Comparison of ENCODE assay signal across 27 cellular contexts in the genomic region with DNA sequence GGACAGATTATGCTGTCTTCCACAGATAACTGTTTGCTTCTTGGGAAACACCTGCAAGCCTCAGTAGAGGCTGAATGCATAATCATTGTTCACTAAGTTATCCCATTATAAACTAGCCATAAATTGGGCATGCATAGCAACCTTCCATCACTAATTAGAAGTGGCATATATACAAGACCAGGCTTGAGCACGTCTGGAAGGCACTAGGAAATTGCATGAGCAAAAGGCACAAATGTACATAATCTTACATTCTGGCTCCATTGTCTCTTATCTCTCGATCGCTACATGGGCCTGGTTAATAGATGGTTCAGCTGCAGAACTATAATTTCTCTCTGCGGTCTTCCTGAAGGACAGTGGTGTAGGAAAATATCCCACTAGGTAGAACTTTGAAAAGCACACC.
"Had no signal": no experiment of that assay in that cellular context is flagged by ENCODE, and none has a peak within 500 bp of the region (broad histone marks: within the 10 kb centered on the region; RNA-seq: fewer than 3 reads in every experiment).

No MANE protein-coding gene starts in this region.

- H3K4me1 Mint-ChIP-seq: activated naive CD8-positive, alpha-beta T cell treated with anti-CD3 and anti-CD28 coated beads, Interleukin-2, amount 50 U/mL, for 24 hours; T-helper 17 cell; WTC11 had no signal

- H3K27me3 Mint-ChIP-seq: activated naive CD8-positive, alpha-beta T cell treated with anti-CD3 and anti-CD28 coated beads, Interleukin-2, amount 50 U/mL, for 24 hours; T-helper 17 cell had no signal

- H3K9me3 Mint-ChIP-seq: activated naive CD8-positive, alpha-beta T cell treated with anti-CD3 and anti-CD28 coated beads, Interleukin-2, amount 50 U/mL, for 24 hours had no signal

- ATAC-seq: activated naive CD4-positive, alpha-beta T cell treated with anti-CD3 and anti-CD28 coated beads, Interleukin-2, amount 50 U/mL, for 72 hours; activated naive CD8-positive, alpha-beta T cell treated with anti-CD3 and anti-CD28 coated beads, Interleukin-2, amount 50 U/mL, for 24 hours; activated T-cell treated with anti-CD3 and anti-CD28 coated beads, Interleukin-2, amount 50 U/mL, for 4 hours; body of pancreas; Panc1; T-helper 17 cell; WTC11 had no signal

- DNase-seq: activated CD4-positive, alpha-beta T cell treated with anti-CD3 and anti-CD28 coated beads for 48 hours; activated CD4-positive, alpha-beta T cell treated with anti-CD3 and anti-CD28 coated beads, Interleukin-2, amount 50 U/mL, for 4 hours; activated CD4-positive, CD25-positive, alpha-beta regulatory T cell treated with anti-CD3 and anti-CD28 coated beads, Interleukin-2, amount 50 U/mL, for 72 hours; activated CD8-positive, alpha-beta memory T cell treated with anti-CD3 and anti-CD28 coated beads for 24 hours; activated effector memory CD4-positive, alpha-beta T cell treated with anti-CD3 and anti-CD28 coated beads, Interleukin-2, amount 50 U/mL, for 16 hours; activated naive CD4-positive, alpha-beta T cell treated with Interleukin-2 at 50 U/mL for 16 hours; activated naive CD8-positive, alpha-beta T cell treated with anti-CD3 and anti-CD28 coated beads, Interleukin-2, amount 50 U/mL, for 24 hours; activated T-cell treated with anti-CD3 and anti-CD28 coated beads, Interleukin-2, amount 50 U/mL, for 4 hours; amniotic stem cell; body of pancreas; central memory CD4-positive, alpha-beta T cell; KG1; NCI-H1048; NCI-H1436 treated with DMSO at 0.1 percent for 48 hours; NCI-H2029; NCI-H2107; NCI-H510A treated with DMSO at 0.1 percent for 48 hours; NCI-H82; NK-92 treated with Interleukin-12 subunit alpha and Interleukin-12 subunit beta, amount 100 ng/mL, for 24 hours; OCI-M1; Right ventricle myocardium superior; RPMI8226; T-helper 17 cell; T-helper 9 cell had no signal

- H3K4me3 Mint-ChIP-seq: activated naive CD8-positive, alpha-beta T cell treated with anti-CD3 and anti-CD28 coated beads, Interleukin-2, amount 50 U/mL, for 24 hours; activated T-cell treated with anti-CD3 and anti-CD28 coated beads, Interleukin-2, amount 50 U/mL, for 4 hours; T-helper 17 cell; WTC11 had no signal

- H3K27ac Mint-ChIP-seq: activated naive CD4-positive, alpha-beta T cell treated with anti-CD3 and anti-CD28 coated beads, Interleukin-2, amount 50 U/mL, for 72 hours; activated naive CD8-positive, alpha-beta T cell treated with anti-CD3 and anti-CD28 coated beads, Interleukin-2, amount 50 U/mL, for 24 hours; T-helper 17 cell; WTC11 had no signal

- H3K36me3 Mint-ChIP-seq: activated naive CD4-positive, alpha-beta T cell treated with anti-CD3 and anti-CD28 coated beads, Interleukin-2, amount 50 U/mL, for 72 hours had no signal
